In genomic region chr1:165073402-165074007, GRCh38 we compare ENCODE assay signal across 9 cellular contexts.
DNase-seq lines count a peak whose midpoint lies in the region; ATAC-seq, FAIRE-seq and TF ChIP-seq lines count a peak whose summit lies in the region.
"Had no signal": no experiment of that assay in that cellular context is flagged by ENCODE, and none has a peak within 500 bp of the region (broad histone marks: within the 10 kb centered on the region; RNA-seq: fewer than 3 reads in every experiment).

No MANE protein-coding gene starts in this region.

- H3K4me3 Mint-ChIP-seq in CD14-positive monocyte (no peak overlapping the region), nephron (no peak overlapping the region)
- H3K4me3 Mint-ChIP-seq: memory B cell had no signal

- DNase-seq in CD14-positive monocyte (ENCODE audit: low spot score) (no peak), LNCaP clone FGC (ENCODE audit: low read depth) (peak; percentile 39), RCC 7860 (ENCODE audit: low spot score) (peak; percentile 28), epithelial cell of proximal tubule (ENCODE audit: low read depth) (no peak)

- FAIRE-seq in RCC 7860 (lab: Jason Lieb, UNC) = peak; percentile 59

- H3K27ac Mint-ChIP-seq in CD14-positive monocyte = no peak overlapping the region
- peak overlapping the region in 2 of 3 experiments; percentile 5 to 9 for H3K27ac Mint-ChIP-seq in nephron
- H3K27ac Mint-ChIP-seq: memory B cell had no signal

- H3K4me3 ChIP-seq in LNCaP clone FGC (ENCODE audit: low read depth, low read length) = no peak overlapping the region
- no peak overlapping the region for H3K4me3 ChIP-seq in epithelial cell of proximal tubule (ENCODE audit: low read depth, low read length)

- H3K36me3 Mint-ChIP-seq in CD14-positive monocyte (no peaks in the 10 kb centered on the region), nephron (ENCODE audit: low read depth) (no peaks in the 10 kb centered on the region)
- H3K36me3 Mint-ChIP-seq: memory B cell had no signal

- H3K9me3 Mint-ChIP-seq in CD14-positive monocyte = no peaks in the 10 kb centered on the region
- no peaks in the 10 kb centered on the region for H3K9me3 Mint-ChIP-seq in nephron
- H3K9me3 Mint-ChIP-seq: memory B cell had no signal

- TF ChIP-seq CTCF in CD14-positive monocyte (IDR thresholded peaks at IDR 0.05) (peak; percentile 29), LNCaP clone FGC (IDR thresholded peaks at IDR 0.05; ENCODE audit: control insufficient read depth, extremely low read depth, insufficient read depth) (peak; percentile 81), epithelial cell of proximal tubule (conservative IDR thresholded peaks at IDR 0.05; ENCODE audit: low read depth, low read length) (peak; percentile 81), nephron (IDR thresholded peaks at IDR 0.05; ENCODE audit: unreplicated experiment in 3 of 3) (peak; percentile 79 to 89 (median 83))

- intact Hi-C loops in CD14-positive monocyte (cut with micrococcal nuclease) = no loop called here

- H3K27me3 Mint-ChIP-seq in CD14-positive monocyte (ENCODE audit: low read depth in 3 of 3) (peaks cover 0 to 3% (median 2%) of the 10 kb centered on the region in 3 donors), nephron (ENCODE audit: low read depth) (peaks cover 4% of the 10 kb centered on the region)

- H3K4me1 Mint-ChIP-seq in CD14-positive monocyte (no peaks in the 10 kb centered on the region), nephron (peaks cover 10% of the 10 kb centered on the region)
- H3K4me1 Mint-ChIP-seq: memory B cell had no signal

- ATAC-seq in GM19351 (IDR thresholded peaks at IDR 0.05; ENCODE audit: unreplicated experiment) (peak; percentile 84), GM19467 (IDR thresholded peaks at IDR 0.05; ENCODE audit: unreplicated experiment) (no peak)
- no peak for ATAC-seq in activated CD4-positive, CD25-positive, alpha-beta regulatory T cell treated with anti-CD3 and anti-CD28 coated beads, Interleukin-2, amount 50 U/mL, for 24 hours

Comparison
In these comparisons a context has a peak if more than half of its experiments do, and no peak if none do; other contexts are left out.
1. DNase-seq: peak in LNCaP clone FGC (single experiment) and RCC 7860 (single experiment); none in CD14-positive monocyte (single experiment) and epithelial cell of proximal tubule (single experiment).
2. H3K27ac Mint-ChIP-seq: peak in nephron (2 of 3); none in CD14-positive monocyte (0 of 7).
3. CTCF ChIP-seq: peak in every context shown above with its lines; median percentile 83 in nephron; 81 in LNCaP clone FGC; 81 in epithelial cell of proximal tubule; 29 in CD14-positive monocyte.